Comparison of ENCODE assay signal across 28 cellular contexts in genomic region chr15:58703610-58704009, GRCh38. TPM values are rescaled to one million over a fixed set of nuclear protein-coding genes. Genes with fewer than 3 reads are reported as not detected.
A peak's percentile ranks its signal among the peaks of the same experiment; 100 is the strongest.
DNase-seq lines count a peak whose midpoint lies in the region; ATAC-seq and TF ChIP-seq lines count a peak whose summit lies in the region.
"Had no signal": no experiment of that assay in that cellular context is flagged by ENCODE, and none has a peak within 500 bp of the region (broad histone marks: within the 10 kb centered on the region; RNA-seq: fewer than 3 reads in every experiment).

No MANE protein-coding gene starts in this region.

- peak; percentile 36 for ATAC-seq in activated naive CD8-positive, alpha-beta T cell treated with anti-CD3 and anti-CD28 coated beads, Interleukin-2, amount 50 U/mL, for 24 hours
- ATAC-seq in stimulated activated naive B cell treated with anti-CD40 and anti-IgM and Interleukin-4, amounts not matched to agents 10 μg/mL and 1 μg/mL and 100 μg/mL, for 72 hours (replicated peaks) = peak; percentile 69 to 82
- no peak for ATAC-seq in gastroesophageal sphincter
- ATAC-seq: left colon, pancreas, SK-N-SH treated with all-trans-retinoic acid at 6 μM for 48 hours had no signal

- H3K4me3 Mint-ChIP-seq in activated naive CD8-positive, alpha-beta T cell treated with anti-CD3 and anti-CD28 coated beads, Interleukin-2, amount 50 U/mL, for 24 hours = no peak overlapping the region
- no peak overlapping the region for H3K4me3 Mint-ChIP-seq in stimulated activated naive B cell treated with anti-CD40 and anti-IgM and Interleukin-4, amounts not matched to agents 10 μg/mL and 1 μg/mL and 100 μg/mL, for 72 hours
- H3K4me3 Mint-ChIP-seq: activated CD4-positive, alpha-beta memory T cell treated with anti-CD3 and anti-CD28 coated beads, Interleukin-2, amount 10 ng/mL, durations not matched to agents 7 days and 5 days; nephron had no signal

- no peak overlapping the region for H3K4me3 ChIP-seq in gastroesophageal sphincter
- H3K4me3 ChIP-seq: breast epithelium, pancreas, right atrium auricular region, thyroid gland had no signal

- DNase-seq in NOMO-1 treated with DMSO at 0.1 percent for 48 hours (lab: John Stamatoyannopoulos, UW; ENCODE audit: unreplicated experiment) (peak; percentile 13), NOMO-1 (lab: John Stamatoyannopoulos, UW; ENCODE audit: unreplicated experiment in 2 of 2) (no peak), MV-4-11 (lab: John Stamatoyannopoulos, UW) (peak; percentile 40)
- DNase-seq in activated naive CD8-positive, alpha-beta T cell treated with anti-CD3 and anti-CD28 coated beads, Interleukin-2, amount 50 U/mL, for 24 hours = no peak
- no peak for DNase-seq in stimulated activated naive B cell treated with anti-CD40 and anti-IgM and Interleukin-4, amounts not matched to agents 10 μg/mL and 1 μg/mL and 100 μg/mL, for 72 hours
- DNase-seq in stimulated activated CD4-positive, alpha-beta T cell treated with anti-CD3 and anti-CD28 coated beads, Interleukin-2, amount 100 ng/mL, for 48 hours = no peak
- DNase-seq in stimulated activated CD8-positive, alpha-beta memory T cell treated with anti-CD3 and anti-CD28 coated beads, Interleukin-4, amount 100 ng/mL, for 48 hours = no peak
- DNase-seq: 8988T; activated CD4-positive, alpha-beta memory T cell treated with anti-CD3 and anti-CD28 coated beads, Interleukin-2, amount 10 ng/mL, durations not matched to agents 7 days and 5 days; activated gamma-delta T cell; DND-41; effector memory CD4-positive, alpha-beta T cell; erythroblast; HCEC 1CT; left colon; NCI-H1092 treated with DMSO at 0.1 percent for 48 hours; NCI-H187 treated with DMSO at 0.1 percent for 48 hours; NCI-H226; pancreas; stimulated activated naive CD4-positive, alpha-beta T cell treated with Interleukin-2 at 50 U/mL for 16 hours; thyroid gland; WERI-Rb-1 had no signal

- TF ChIP-seq CTCF in gastroesophageal sphincter (IDR thresholded peaks at IDR 0.05) = no peak

- H3K4me1 Mint-ChIP-seq in activated naive CD8-positive, alpha-beta T cell treated with anti-CD3 and anti-CD28 coated beads, Interleukin-2, amount 50 U/mL, for 24 hours = peaks cover 67% of the 10 kb centered on the region
- H3K4me1 Mint-ChIP-seq in stimulated activated naive B cell treated with anti-CD40 and anti-IgM and Interleukin-4, amounts not matched to agents 10 μg/mL and 1 μg/mL and 100 μg/mL, for 72 hours = peaks cover 36 to 61% of the 10 kb centered on the region in 2 donors
- H3K4me1 Mint-ChIP-seq: nephron had no signal

- H3K27ac Mint-ChIP-seq in activated naive CD8-positive, alpha-beta T cell treated with anti-CD3 and anti-CD28 coated beads, Interleukin-2, amount 50 U/mL, for 24 hours = no peak overlapping the region
- H3K27ac Mint-ChIP-seq in stimulated activated naive B cell treated with anti-CD40 and anti-IgM and Interleukin-4, amounts not matched to agents 10 μg/mL and 1 μg/mL and 100 μg/mL, for 72 hours = peak overlapping the region; percentile 51
- H3K27ac Mint-ChIP-seq: activated CD4-positive, alpha-beta memory T cell treated with anti-CD3 and anti-CD28 coated beads, Interleukin-2, amount 10 ng/mL, durations not matched to agents 7 days and 5 days; nephron had no signal

- no peak for TF ChIP-seq EP300 in gastroesophageal sphincter (IDR thresholded peaks at IDR 0.05)

- H3K27me3 ChIP-seq in gastroesophageal sphincter = no peaks in the 10 kb centered on the region
- H3K27me3 ChIP-seq: breast epithelium, pancreas, right atrium auricular region, thyroid gland had no signal

- peaks cover 57% of the 10 kb centered on the region for H3K36me3 Mint-ChIP-seq in activated naive CD8-positive, alpha-beta T cell treated with anti-CD3 and anti-CD28 coated beads, Interleukin-2, amount 50 U/mL, for 24 hours (ENCODE audit: low read depth)
- H3K36me3 Mint-ChIP-seq in stimulated activated naive B cell treated with anti-CD40 and anti-IgM and Interleukin-4, amounts not matched to agents 10 μg/mL and 1 μg/mL and 100 μg/mL, for 72 hours = peaks cover 52 to 65% of the 10 kb centered on the region in 2 donors

- H3K27ac ChIP-seq in gastroesophageal sphincter = no peak overlapping the region
- H3K27ac ChIP-seq: breast epithelium, pancreas, right atrium auricular region, RWPE1, thyroid gland, WERI-Rb-1 had no signal

- TF ChIP-seq POLR2A in gastroesophageal sphincter (IDR thresholded peaks at IDR 0.05) = no peak

- peaks cover 0 to 11% (median 0%) of the 10 kb centered on the region in 3 donors for H3K9me3 ChIP-seq in gastroesophageal sphincter
- H3K9me3 ChIP-seq: pancreas, thyroid gland had no signal

- peaks cover 13% of the 10 kb centered on the region for H3K9me3 Mint-ChIP-seq in activated naive CD8-positive, alpha-beta T cell treated with anti-CD3 and anti-CD28 coated beads, Interleukin-2, amount 50 U/mL, for 24 hours
- H3K9me3 Mint-ChIP-seq in stimulated activated naive B cell treated with anti-CD40 and anti-IgM and Interleukin-4, amounts not matched to agents 10 μg/mL and 1 μg/mL and 100 μg/mL, for 72 hours = peaks cover 13 to 20% of the 10 kb centered on the region in 2 donors

- H3K27me3 Mint-ChIP-seq in activated naive CD8-positive, alpha-beta T cell treated with anti-CD3 and anti-CD28 coated beads, Interleukin-2, amount 50 U/mL, for 24 hours = no peaks in the 10 kb centered on the region
- no peaks in the 10 kb centered on the region for H3K27me3 Mint-ChIP-seq in stimulated activated naive B cell treated with anti-CD40 and anti-IgM and Interleukin-4, amounts not matched to agents 10 μg/mL and 1 μg/mL and 100 μg/mL, for 72 hours
- H3K27me3 Mint-ChIP-seq: activated CD4-positive, alpha-beta memory T cell treated with anti-CD3 and anti-CD28 coated beads, Interleukin-2, amount 10 ng/mL, durations not matched to agents 7 days and 5 days had no signal

- no peaks in the 10 kb centered on the region for H3K4me1 ChIP-seq in gastroesophageal sphincter
- H3K4me1 ChIP-seq: breast epithelium, pancreas, thyroid gland had no signal

- WGBS in gastroesophageal sphincter (ENCODE audit: low coverage in 1 of 2), 2 donors = 88 to 100% methylated on average over 2 to 4 of the region's 4 CpGs

- peaks cover 0 to 9% of the 10 kb centered on the region in 2 donors for H3K36me3 ChIP-seq in gastroesophageal sphincter
- H3K36me3 ChIP-seq: breast epithelium, pancreas, right atrium auricular region, thyroid gland had no signal

RNA-seq across cellular contexts. Expression of gene ADAM10, which starts 45.9 kb away (rescaled TPM):
- 10 to 100 TPM; 59.5 to 69.1 (median 62.3) TPM for total RNA-seq in gastroesophageal sphincter

Comparison
In these comparisons a context has a peak if more than half of its experiments do, and no peak if none do; other contexts are left out.
1. DNase-seq: peak in NOMO-1 treated with DMSO at 0.1 percent for 48 hours (single experiment) and MV-4-11 (single experiment); none in NOMO-1 (0 of 2), activated naive CD8-positive, alpha-beta T cell treated with anti-CD3 and anti-CD28 coated beads, Interleukin-2, amount 50 U/mL, for 24 hours (single experiment), stimulated activated naive B cell treated with anti-CD40 and anti-IgM and Interleukin-4, amounts not matched to agents 10 μg/mL and 1 μg/mL and 100 μg/mL, for 72 hours (single experiment), stimulated activated CD4-positive, alpha-beta T cell treated with anti-CD3 and anti-CD28 coated beads, Interleukin-2, amount 100 ng/mL, for 48 hours (0 of 2) and stimulated activated CD8-positive, alpha-beta memory T cell treated with anti-CD3 and anti-CD28 coated beads, Interleukin-4, amount 100 ng/mL, for 48 hours (single experiment).